11 cellular contexts compared by ENCODE assay signal in genomic region chr6:16657768-16658167, GRCh38.
DNase-seq lines count a peak whose midpoint lies in the region; ATAC-seq and TF ChIP-seq lines count a peak whose summit lies in the region.
"Had no signal": no experiment of that assay in that cellular context is flagged by ENCODE, and none has a peak within 500 bp of the region (broad histone marks: within the 10 kb centered on the region; RNA-seq: fewer than 3 reads in every experiment).

No MANE protein-coding gene starts in this region.

- H3K27me3 ChIP-seq in tibial nerve: no peaks in the 10 kb centered on the region

- peaks cover 5% of the 10 kb centered on the region for H3K9me3 Mint-ChIP-seq in T-helper 2 cell treated with Interferon-gamma antibody and Interleukin-4, amounts not matched to agents 5 μg/mL and 100 μg/mL, for 36 hours
- no peaks in the 10 kb centered on the region for H3K9me3 Mint-ChIP-seq in stimulated activated naive CD8-positive, alpha-beta T cell treated with anti-CD3 and anti-CD28 coated beads, Interleukin-15, amount 100 ng/mL, for 72 hours

- no peak for TF ChIP-seq CTCF in tibial nerve (IDR thresholded peaks at IDR 0.05)

- no peak for TF ChIP-seq EP300 in tibial nerve (IDR thresholded peaks at IDR 0.05)

- 50 to 58% methylated on average over 1 of the region's 1 CpG for WGBS in tibial nerve, 2 donors

- TF ChIP-seq POLR2A in tibial nerve (IDR thresholded peaks at IDR 0.05): no peak

- peaks cover 0 to 37% (median 0%) of the 10 kb centered on the region in 3 donors for H3K36me3 ChIP-seq in tibial nerve

- H3K4me3 Mint-ChIP-seq in T-helper 2 cell treated with Interferon-gamma antibody and Interleukin-4, amounts not matched to agents 5 μg/mL and 100 μg/mL, for 36 hours: peak overlapping the region; percentile 80
- H3K4me3 Mint-ChIP-seq in stimulated activated naive CD8-positive, alpha-beta T cell treated with anti-CD3 and anti-CD28 coated beads, Interleukin-15, amount 100 ng/mL, for 72 hours: peak overlapping the region; percentile 37 to 55

- H3K4me3 ChIP-seq in tibial nerve: no peak overlapping the region

- H3K4me1 ChIP-seq in tibial nerve: peaks cover 0 to 2% (median 0%) of the 10 kb centered on the region in 4 donors

- ATAC-seq in GM21717 (IDR thresholded peaks at IDR 0.05; ENCODE audit: unreplicated experiment) (peak; percentile 60), GM18873 (IDR thresholded peaks at IDR 0.05; ENCODE audit: low FRiP score, unreplicated experiment) (no peak)
- peak; percentile 85 for ATAC-seq in stimulated activated naive CD8-positive, alpha-beta T cell treated with anti-CD3 and anti-CD28 coated beads, Interleukin-15, amount 100 ng/mL, for 72 hours

- H3K27me3 Mint-ChIP-seq in T-helper 2 cell treated with Interferon-gamma antibody and Interleukin-4, amounts not matched to agents 5 μg/mL and 100 μg/mL, for 36 hours (ENCODE audit: low read depth): no peaks in the 10 kb centered on the region
- no peaks in the 10 kb centered on the region for H3K27me3 Mint-ChIP-seq in stimulated activated naive CD8-positive, alpha-beta T cell treated with anti-CD3 and anti-CD28 coated beads, Interleukin-15, amount 100 ng/mL, for 72 hours

- DNase-seq in stimulated activated CD4-positive, alpha-beta T cell treated with anti-CD3 and anti-CD28 coated beads, Interleukin-15, amount 100 ng/mL, for 24 hours: peak; percentile 6
- DNase-seq in stimulated activated CD4-positive, alpha-beta T cell treated with anti-CD3 and anti-CD28 coated beads, Interleukin-1b, Interleukin-23, amount 100 ng/mL, for 48 hours: no peak
- peak; percentile 41 for DNase-seq in T-helper 2 cell treated with Interferon-gamma antibody and Interleukin-4, amounts not matched to agents 5 μg/mL and 100 μg/mL, for 36 hours (ENCODE audit: low spot score)
- no peak for DNase-seq in stimulated activated naive CD8-positive, alpha-beta T cell treated with anti-CD3 and anti-CD28 coated beads, Interleukin-15, amount 100 ng/mL, for 72 hours
- DNase-seq in tibial nerve (ENCODE audit: low spot score in 2 of 2) (no peak), RKO (ENCODE audit: low spot score) (no peak)
- DNase-seq: GF-D8, NCI-H1092 treated with DMSO at 0.1 percent for 48 hours, NCI-H524 treated with DMSO at 0.1 percent for 48 hours had no signal

- H3K27ac ChIP-seq in tibial nerve: peak overlapping the region in 2 of 4 donors; percentile 32

- H3K27ac Mint-ChIP-seq in T-helper 2 cell treated with Interferon-gamma antibody and Interleukin-4, amounts not matched to agents 5 μg/mL and 100 μg/mL, for 36 hours: peak overlapping the region; percentile 76
- H3K27ac Mint-ChIP-seq in stimulated activated naive CD8-positive, alpha-beta T cell treated with anti-CD3 and anti-CD28 coated beads, Interleukin-15, amount 100 ng/mL, for 72 hours: peak overlapping the region; percentile 1 to 82

- peaks cover 55% of the 10 kb centered on the region for H3K36me3 Mint-ChIP-seq in T-helper 2 cell treated with Interferon-gamma antibody and Interleukin-4, amounts not matched to agents 5 μg/mL and 100 μg/mL, for 36 hours (ENCODE audit: low read depth)

- H3K9me3 ChIP-seq in tibial nerve: peaks cover 0 to 13% (median 0%) of the 10 kb centered on the region in 4 donors

- peaks cover 64% of the 10 kb centered on the region for H3K4me1 Mint-ChIP-seq in T-helper 2 cell treated with Interferon-gamma antibody and Interleukin-4, amounts not matched to agents 5 μg/mL and 100 μg/mL, for 36 hours (ENCODE audit: low read depth)
- H3K4me1 Mint-ChIP-seq in stimulated activated naive CD8-positive, alpha-beta T cell treated with anti-CD3 and anti-CD28 coated beads, Interleukin-15, amount 100 ng/mL, for 72 hours: peaks cover 70% of the 10 kb centered on the region

Comparison
In these comparisons a context has a peak if more than half of its experiments do, and no peak if none do; other contexts are left out.
1. DNase-seq: peak in stimulated activated CD4-positive, alpha-beta T cell treated with anti-CD3 and anti-CD28 coated beads, Interleukin-15, amount 100 ng/mL, for 24 hours (single experiment) and T-helper 2 cell treated with Interferon-gamma antibody and Interleukin-4, amounts not matched to agents 5 μg/mL and 100 μg/mL, for 36 hours (single experiment); none in stimulated activated CD4-positive, alpha-beta T cell treated with anti-CD3 and anti-CD28 coated beads, Interleukin-1b, Interleukin-23, amount 100 ng/mL, for 48 hours (single experiment), stimulated activated naive CD8-positive, alpha-beta T cell treated with anti-CD3 and anti-CD28 coated beads, Interleukin-15, amount 100 ng/mL, for 72 hours (0 of 2), tibial nerve (0 of 2) and RKO (single experiment).